Comparison of ENCODE assay signal across 18 cellular contexts in the genomic region with DNA sequence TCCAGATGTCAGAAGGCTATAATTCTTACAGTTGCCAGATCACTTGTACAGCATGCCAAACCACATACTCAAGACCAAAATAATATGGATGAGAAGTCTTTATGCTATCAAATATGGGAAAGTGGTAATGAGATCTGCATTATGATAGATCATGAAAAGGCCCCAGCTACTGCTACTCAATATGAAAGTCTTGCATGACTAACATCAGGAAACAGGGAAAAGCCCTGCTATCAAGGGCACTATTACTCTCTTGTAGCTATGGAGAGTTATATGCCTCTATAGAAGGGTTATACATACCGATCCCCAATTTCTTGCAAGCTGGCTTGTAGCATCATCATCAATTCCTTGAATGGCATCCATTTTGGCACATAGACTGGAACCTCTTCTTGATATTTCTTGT. TPM values are rescaled to one million over a fixed set of nuclear protein-coding genes. Genes with fewer than 3 reads are reported as not detected.
DNase-seq lines count a peak whose midpoint lies in the region; ATAC-seq and TF ChIP-seq lines count a peak whose summit lies in the region.
"Had no signal": no experiment of that assay in that cellular context is flagged by ENCODE, and none has a peak within 500 bp of the region (broad histone marks: within the 10 kb centered on the region; RNA-seq: fewer than 3 reads in every experiment).

No MANE protein-coding gene starts in this region.

- H3K9me3 Mint-ChIP-seq in activated T-cell treated with anti-CD3 and anti-CD28 coated beads, Interleukin-2, amount 50 U/mL, for 72 hours, result no peaks in the 10 kb centered on the region
- H3K9me3 Mint-ChIP-seq in activated T-helper 1 cell treated with anti-CD3 and anti-CD28 coated beads, Interleukin-12 subunit alpha, Interleukin-12 subunit beta, Interleukin-2, Interleukin-4 antibody, amounts not matched to agents 30 ng/mL and 10 ng/mL and 1 ng/mL, durations not matched to agents 14 hours and 24 hours and 36 hours, result no peaks in the 10 kb centered on the region
- H3K9me3 Mint-ChIP-seq: CD4-positive, alpha-beta memory T cell; GM23338 had no signal

- peaks cover 0 to 21% of the 10 kb centered on the region in 2 donors for H3K36me3 Mint-ChIP-seq in activated T-cell treated with anti-CD3 and anti-CD28 coated beads, Interleukin-2, amount 50 U/mL, for 72 hours (ENCODE audit: insufficient read depth in 2 of 2)
- H3K36me3 Mint-ChIP-seq in activated T-helper 1 cell treated with anti-CD3 and anti-CD28 coated beads, Interleukin-12 subunit alpha, Interleukin-12 subunit beta, Interleukin-2, Interleukin-4 antibody, amounts not matched to agents 30 ng/mL and 10 ng/mL and 1 ng/mL, durations not matched to agents 14 hours and 24 hours and 36 hours (ENCODE audit: low read depth), result peaks cover 46% of the 10 kb centered on the region

- no peaks in the 10 kb centered on the region for H3K27me3 Mint-ChIP-seq in activated T-cell treated with anti-CD3 and anti-CD28 coated beads, Interleukin-2, amount 50 U/mL, for 72 hours (ENCODE audit: low read depth)
- no peaks in the 10 kb centered on the region for H3K27me3 Mint-ChIP-seq in activated T-helper 1 cell treated with anti-CD3 and anti-CD28 coated beads, Interleukin-12 subunit alpha, Interleukin-12 subunit beta, Interleukin-2, Interleukin-4 antibody, amounts not matched to agents 30 ng/mL and 10 ng/mL and 1 ng/mL, durations not matched to agents 14 hours and 24 hours and 36 hours (ENCODE audit: insufficient read depth)
- H3K27me3 Mint-ChIP-seq: CD4-positive, alpha-beta memory T cell had no signal

- peaks cover 9% of the 10 kb centered on the region for H3K4me1 Mint-ChIP-seq in activated T-cell treated with anti-CD3 and anti-CD28 coated beads, Interleukin-2, amount 50 U/mL, for 72 hours (ENCODE audit: low read depth)
- peaks cover 8% of the 10 kb centered on the region for H3K4me1 Mint-ChIP-seq in activated T-helper 1 cell treated with anti-CD3 and anti-CD28 coated beads, Interleukin-12 subunit alpha, Interleukin-12 subunit beta, Interleukin-2, Interleukin-4 antibody, amounts not matched to agents 30 ng/mL and 10 ng/mL and 1 ng/mL, durations not matched to agents 14 hours and 24 hours and 36 hours (ENCODE audit: low read depth)
- H3K4me1 Mint-ChIP-seq: CD4-positive, alpha-beta memory T cell; GM23338 had no signal

- TF ChIP-seq CTCF in fibroblast of villous mesenchyme (IDR thresholded peaks at IDR 0.05; ENCODE audit: insufficient read depth, low read depth, low read length) (no peak), suprapubic skin (IDR thresholded peaks at IDR 0.05) (no peak)

- no peaks in the 10 kb centered on the region for H3K9me3 ChIP-seq in suprapubic skin
- H3K9me3 ChIP-seq: A549, BE2C had no signal

- no peaks in the 10 kb centered on the region for H3K4me1 ChIP-seq in suprapubic skin
- H3K4me1 ChIP-seq: A549 had no signal

- DNase-seq in activated T-cell treated with anti-CD3 and anti-CD28 coated beads, Interleukin-2, amount 50 U/mL, for 72 hours, result no peak
- no peak for DNase-seq in activated T-cell treated with anti-CD3 and anti-CD28 coated beads, Interleukin-2, amount 50 U/mL, for 48 hours
- DNase-seq in activated T-helper 1 cell treated with anti-CD3 and anti-CD28 coated beads, Interleukin-12 subunit alpha, Interleukin-12 subunit beta, Interleukin-2, Interleukin-4 antibody, amounts not matched to agents 30 ng/mL and 10 ng/mL and 1 ng/mL, durations not matched to agents 14 hours and 24 hours and 36 hours (ENCODE audit: low spot score), result no peak
- DNase-seq in amniotic epithelial cell (ENCODE audit: low read depth) (peak; percentile 10), fibroblast of villous mesenchyme (ENCODE audit: low read depth) (peak; percentile 10), DMS79 (lab: John Stamatoyannopoulos, UW) (no peak), suprapubic skin (ENCODE audit: low spot score in 2 of 2) (no peak)
- DNase-seq: BE2C; CD4-positive, alpha-beta memory T cell; DMS153; DND-41; GDM1; H7 had no signal

- TF ChIP-seq EP300 in suprapubic skin (IDR thresholded peaks at IDR 0.05), result no peak

- no peak overlapping the region for H3K4me3 Mint-ChIP-seq in activated T-cell treated with anti-CD3 and anti-CD28 coated beads, Interleukin-2, amount 50 U/mL, for 72 hours
- H3K4me3 Mint-ChIP-seq in activated T-helper 1 cell treated with anti-CD3 and anti-CD28 coated beads, Interleukin-12 subunit alpha, Interleukin-12 subunit beta, Interleukin-2, Interleukin-4 antibody, amounts not matched to agents 30 ng/mL and 10 ng/mL and 1 ng/mL, durations not matched to agents 14 hours and 24 hours and 36 hours, result no peak overlapping the region
- H3K4me3 Mint-ChIP-seq: CD4-positive, alpha-beta memory T cell; GM23338 had no signal

- no peak overlapping the region for H3K27ac ChIP-seq in suprapubic skin
- H3K27ac ChIP-seq: A549, C4-2B had no signal

- ATAC-seq in activated T-cell treated with anti-CD3 and anti-CD28 coated beads, Interleukin-2, amount 50 U/mL, for 72 hours (replicated peaks in 1 of 2), result peak; percentile 82 to 95
- no peak for ATAC-seq in HG03439 (IDR thresholded peaks at IDR 0.05; ENCODE audit: unreplicated experiment)
- ATAC-seq: A549, GM23338 had no signal

- H3K36me3 ChIP-seq in suprapubic skin, result peaks cover 79% of the 10 kb centered on the region

- WGBS in suprapubic skin, result 84% methylated on average over 1 of the region's 1 CpG

- H3K4me3 ChIP-seq in fibroblast of villous mesenchyme (ENCODE audit: low read depth, low read length), result no peak overlapping the region
- no peak overlapping the region for H3K4me3 ChIP-seq in suprapubic skin
- H3K4me3 ChIP-seq: A549, GM23338 had no signal

- H3K27me3 ChIP-seq in suprapubic skin, result no peaks in the 10 kb centered on the region
- H3K27me3 ChIP-seq: BE2C had no signal

- H3K27ac Mint-ChIP-seq in activated T-cell treated with anti-CD3 and anti-CD28 coated beads, Interleukin-2, amount 50 U/mL, for 72 hours, result no peak overlapping the region
- H3K27ac Mint-ChIP-seq in activated T-helper 1 cell treated with anti-CD3 and anti-CD28 coated beads, Interleukin-12 subunit alpha, Interleukin-12 subunit beta, Interleukin-2, Interleukin-4 antibody, amounts not matched to agents 30 ng/mL and 10 ng/mL and 1 ng/mL, durations not matched to agents 14 hours and 24 hours and 36 hours, result peak overlapping the region; percentile 9
- H3K27ac Mint-ChIP-seq: CD4-positive, alpha-beta memory T cell; GM23338 had no signal

- no peak for TF ChIP-seq POLR2A in suprapubic skin (IDR thresholded peaks at IDR 0.05)

- intact Hi-C loops in activated T-helper 1 cell treated with anti-CD3 and anti-CD28 coated beads, Interleukin-12 subunit alpha, Interleukin-12 subunit beta, Interleukin-2, Interleukin-4 antibody, amounts not matched to agents 30 ng/mL and 10 ng/mL and 1 ng/mL, durations not matched to agents 14 hours and 24 hours and 36 hours (cut with micrococcal nuclease), result loop anchor here (1.0 to 10.0 kb wide), 2 partner anchors 37 to 142 kb away; a partner anchor contains a TSS

RNA-seq across cellular contexts. Expression of a gene that starts 30.2 kb away (rescaled TPM):
- total RNA-seq in activated T-cell treated with anti-CD3 and anti-CD28 coated beads, Interleukin-2, amount 50 U/mL, for 72 hours, result 1 to 10 TPM in 1 of 2 donors, under 1 TPM in 1; 0.51 to 1.3 TPM
- total RNA-seq in activated T-helper 1 cell treated with anti-CD3 and anti-CD28 coated beads, Interleukin-12 subunit alpha, Interleukin-12 subunit beta, Interleukin-2, Interleukin-4 antibody, amounts not matched to agents 30 ng/mL and 10 ng/mL and 1 ng/mL, durations not matched to agents 14 hours and 24 hours and 36 hours, result 0.66 and 1.6 TPM in 2 replicates
- total RNA-seq in fibroblast of villous mesenchyme, result under 0.01 and 0.43 TPM in 2 replicates
- 1 to 10 TPM; 1.2 to 4.9 (median 1.8) TPM for total RNA-seq in suprapubic skin
- total RNA-seq: GM23338 had no signal

RNA-seq across cellular contexts. Expression of a gene that starts 37.2 kb away (rescaled TPM):
- total RNA-seq in activated T-cell treated with anti-CD3 and anti-CD28 coated beads, Interleukin-2, amount 50 U/mL, for 72 hours, result 10 to 100 TPM; 13.7 to 16.6 TPM
- 20.5 and 22.6 TPM in 2 replicates for total RNA-seq in activated T-helper 1 cell treated with anti-CD3 and anti-CD28 coated beads, Interleukin-12 subunit alpha, Interleukin-12 subunit beta, Interleukin-2, Interleukin-4 antibody, amounts not matched to agents 30 ng/mL and 10 ng/mL and 1 ng/mL, durations not matched to agents 14 hours and 24 hours and 36 hours
- total RNA-seq in fibroblast of villous mesenchyme (18.0 and 23.7 TPM in 2 replicates), suprapubic skin (10 to 100 TPM; 15.0 to 22.7 (median 20.8) TPM)

RNA-seq across cellular contexts. Expression of a gene that starts 43.3 kb away (rescaled TPM):
- not detected for total RNA-seq in activated T-cell treated with anti-CD3 and anti-CD28 coated beads, Interleukin-2, amount 50 U/mL, for 72 hours
- total RNA-seq in activated T-helper 1 cell treated with anti-CD3 and anti-CD28 coated beads, Interleukin-12 subunit alpha, Interleukin-12 subunit beta, Interleukin-2, Interleukin-4 antibody, amounts not matched to agents 30 ng/mL and 10 ng/mL and 1 ng/mL, durations not matched to agents 14 hours and 24 hours and 36 hours, result not detected in 2 replicates
- total RNA-seq in fibroblast of villous mesenchyme (not detected in 2 replicates), suprapubic skin (under 1 TPM in 1 of 4 donors, not detected in 3; 0.86 TPM)
- total RNA-seq: CD4-positive, alpha-beta memory T cell; GM23338; H7; HT-29 had no signal

Comparison
In these comparisons a context has a peak if more than half of its experiments do, and no peak if none do; other contexts are left out.
1. DNase-seq: peak in amniotic epithelial cell (single experiment) and fibroblast of villous mesenchyme (single experiment); none in activated T-cell treated with anti-CD3 and anti-CD28 coated beads, Interleukin-2, amount 50 U/mL, for 72 hours (0 of 2), activated T-cell treated with anti-CD3 and anti-CD28 coated beads, Interleukin-2, amount 50 U/mL, for 48 hours (0 of 2), activated T-helper 1 cell treated with anti-CD3 and anti-CD28 coated beads, Interleukin-12 subunit alpha, Interleukin-12 subunit beta, Interleukin-2, Interleukin-4 antibody, amounts not matched to agents 30 ng/mL and 10 ng/mL and 1 ng/mL, durations not matched to agents 14 hours and 24 hours and 36 hours (single experiment), DMS79 (single experiment) and suprapubic skin (0 of 2).